7 cellular contexts compared by ENCODE assay signal in the genomic region with DNA sequence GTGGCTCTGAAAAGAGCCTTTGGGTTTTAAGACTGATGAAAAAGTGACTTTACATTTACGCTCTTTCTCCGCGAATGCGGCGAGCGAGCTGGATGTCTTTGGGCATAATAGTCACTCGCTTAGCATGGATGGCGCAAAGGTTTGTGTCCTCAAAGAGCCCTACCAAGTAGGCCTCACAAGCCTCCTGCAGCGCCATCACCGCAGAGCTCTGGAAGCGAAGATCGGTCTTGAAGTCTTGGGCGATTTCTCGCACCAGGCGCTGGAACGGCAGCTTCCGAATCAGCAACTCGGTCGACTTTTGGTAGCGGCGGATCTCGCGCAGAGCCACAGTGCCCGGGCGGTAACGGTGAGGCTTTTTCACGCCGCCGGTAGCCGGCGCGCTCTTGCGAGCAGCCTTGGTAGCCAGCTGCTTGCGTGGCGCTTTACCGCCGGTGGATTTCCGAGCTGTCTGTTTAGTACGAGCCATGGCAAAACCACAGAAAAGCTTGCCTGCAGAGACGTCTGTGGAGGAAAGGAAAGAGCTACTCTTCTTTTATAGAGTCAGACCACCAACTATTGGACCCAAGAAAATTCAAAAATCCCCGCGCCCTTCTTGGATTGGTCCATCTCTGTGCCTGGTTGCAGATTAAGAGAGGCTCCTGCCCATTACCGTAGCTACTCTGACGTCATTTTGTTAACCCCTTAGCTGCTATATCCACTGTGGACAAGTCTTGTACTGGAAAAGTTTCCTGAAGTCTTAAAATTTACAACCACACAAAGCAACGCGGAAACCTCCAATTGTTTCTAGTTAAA. TPM values are rescaled to one million over a fixed set of nuclear protein-coding genes. Genes with fewer than 3 reads are reported as not detected.
A peak's percentile ranks its signal among the peaks of the same experiment; 100 is the strongest.
DNase-seq lines count a peak whose midpoint lies in the region; ATAC-seq and TF ChIP-seq lines count a peak whose summit lies in the region.

No MANE protein-coding gene starts in this region.

- no peaks in the 10 kb centered on the region for H3K9me3 Mint-ChIP-seq in T-helper 1 cell treated with Interleukin-12 subunit alpha and Interleukin-12 subunit beta and Interleukin-4 antibody, amounts not matched to agents 30 μg/mL and 1 μg/mL, for 36 hours

- peak overlapping the region; percentile 84 for H3K4me3 Mint-ChIP-seq in T-helper 1 cell treated with Interleukin-12 subunit alpha and Interleukin-12 subunit beta and Interleukin-4 antibody, amounts not matched to agents 30 μg/mL and 1 μg/mL, for 36 hours

- TF ChIP-seq CTCF in astrocyte of the cerebellum (IDR thresholded peaks at IDR 0.05; ENCODE audit: low read depth, low read length, missing control alignments) (peak; percentile 25), psoas muscle (IDR thresholded peaks at IDR 0.05) (no peak)

- no peaks in the 10 kb centered on the region for H3K36me3 ChIP-seq in psoas muscle (ENCODE audit: insufficient read depth in 1 of 2, low read depth in 1 of 2)

- 3% methylated on average over 46 of the region's 46 CpGs for WGBS in right cardiac atrium
- WGBS in psoas muscle, 3 donors = 3 to 4% (median 4%) methylated on average over 46 of the region's 46 CpGs

- H3K36me3 Mint-ChIP-seq in T-helper 1 cell treated with Interleukin-12 subunit alpha and Interleukin-12 subunit beta and Interleukin-4 antibody, amounts not matched to agents 30 μg/mL and 1 μg/mL, for 36 hours (ENCODE audit: low read depth) = no peaks in the 10 kb centered on the region

- H3K27ac ChIP-seq in right cardiac atrium (ENCODE audit: low read length) (peak overlapping the region; percentile 31), psoas muscle (no peak overlapping the region)

- H3K4me3 ChIP-seq in astrocyte of the cerebellum (ENCODE audit: low read depth, low read length) (peak overlapping the region; percentile 62), right cardiac atrium (ENCODE audit: low read length) (peak overlapping the region; percentile 55), psoas muscle (peak overlapping the region; percentile 66)

- H3K27me3 Mint-ChIP-seq in T-helper 1 cell treated with Interleukin-12 subunit alpha and Interleukin-12 subunit beta and Interleukin-4 antibody, amounts not matched to agents 30 μg/mL and 1 μg/mL, for 36 hours (ENCODE audit: low read depth) = peaks cover 4% of the 10 kb centered on the region

- peak; percentile 58 for ATAC-seq in GM18502 (IDR thresholded peaks at IDR 0.05; ENCODE audit: poor library complexity, unreplicated experiment)
- ATAC-seq in HG02970 (IDR thresholded peaks at IDR 0.05; ENCODE audit: low FRiP score, unreplicated experiment) = peak; percentile 39
- ATAC-seq in right cardiac atrium = peak; percentile 86 to 87
- peak; percentile 77 to 86 (median 82) for ATAC-seq in psoas muscle

- H3K4me1 ChIP-seq in right cardiac atrium (ENCODE audit: control insufficient read depth, insufficient read depth, low read length) = peaks cover 2% of the 10 kb centered on the region
- H3K4me1 ChIP-seq in psoas muscle = peaks cover 8% of the 10 kb centered on the region

- DNase-seq in NCI-H187 (lab: John Stamatoyannopoulos, UW) = peak; percentile 94 to 97
- peak; percentile 94 for DNase-seq in astrocyte of the cerebellum (ENCODE audit: low read depth)
- peak; percentile 75 to 85 (median 77) for DNase-seq in right cardiac atrium
- peak; percentile 55 to 63 for DNase-seq in psoas muscle

- H3K27me3 ChIP-seq in right cardiac atrium (ENCODE audit: control insufficient read depth, insufficient read depth) = no peaks in the 10 kb centered on the region
- peaks cover 1 to 65% (median 6%) of the 10 kb centered on the region in 3 donors for H3K27me3 ChIP-seq in psoas muscle (ENCODE audit: insufficient read depth in 3 of 3, low read length in 2 of 3)

- peak overlapping the region; percentile 99 for H3K27ac Mint-ChIP-seq in T-helper 1 cell treated with Interleukin-12 subunit alpha and Interleukin-12 subunit beta and Interleukin-4 antibody, amounts not matched to agents 30 μg/mL and 1 μg/mL, for 36 hours

- H3K4me1 Mint-ChIP-seq in T-helper 1 cell treated with Interleukin-12 subunit alpha and Interleukin-12 subunit beta and Interleukin-4 antibody, amounts not matched to agents 30 μg/mL and 1 μg/mL, for 36 hours (ENCODE audit: low read depth) = peaks cover 75% of the 10 kb centered on the region

- intact Hi-C loops in right cardiac atrium (cut with DNase I) (no loop called here), psoas muscle (cut with DNase I) (no loop called here)

- no peaks in the 10 kb centered on the region for H3K9me3 ChIP-seq in right cardiac atrium (ENCODE audit: control insufficient read depth, low read length)
- H3K9me3 ChIP-seq in psoas muscle = no peaks in the 10 kb centered on the region

- in situ Hi-C loops in astrocyte of the cerebellum (cut with HindIII; ENCODE audit: low sequenced_read_pairs) = loop anchor here (25.0 kb wide), 1 partner anchor 1106 kb away; a partner anchor contains a TSS

RNA-seq across cellular contexts. Expression of a gene that starts 55.4 kb away (rescaled TPM):
- 10 to 100 TPM in 1 of 4 donors, 1 to 10 TPM in 3; 4.3 to 13.2 (median 8.4) TPM for total RNA-seq in right cardiac atrium
- polyA plus RNA-seq in right cardiac atrium = 5.3 TPM
- 1 to 10 TPM in 3 of 4 donors, under 1 TPM in 1; 0.99 to 2.7 (median 1.6) TPM for total RNA-seq in psoas muscle
- polyA plus RNA-seq in psoas muscle = 1 to 10 TPM in 1 of 3 donors, under 1 TPM in 2; 0.32 to 1.2 (median 0.40) TPM
